In the genomic region with DNA sequence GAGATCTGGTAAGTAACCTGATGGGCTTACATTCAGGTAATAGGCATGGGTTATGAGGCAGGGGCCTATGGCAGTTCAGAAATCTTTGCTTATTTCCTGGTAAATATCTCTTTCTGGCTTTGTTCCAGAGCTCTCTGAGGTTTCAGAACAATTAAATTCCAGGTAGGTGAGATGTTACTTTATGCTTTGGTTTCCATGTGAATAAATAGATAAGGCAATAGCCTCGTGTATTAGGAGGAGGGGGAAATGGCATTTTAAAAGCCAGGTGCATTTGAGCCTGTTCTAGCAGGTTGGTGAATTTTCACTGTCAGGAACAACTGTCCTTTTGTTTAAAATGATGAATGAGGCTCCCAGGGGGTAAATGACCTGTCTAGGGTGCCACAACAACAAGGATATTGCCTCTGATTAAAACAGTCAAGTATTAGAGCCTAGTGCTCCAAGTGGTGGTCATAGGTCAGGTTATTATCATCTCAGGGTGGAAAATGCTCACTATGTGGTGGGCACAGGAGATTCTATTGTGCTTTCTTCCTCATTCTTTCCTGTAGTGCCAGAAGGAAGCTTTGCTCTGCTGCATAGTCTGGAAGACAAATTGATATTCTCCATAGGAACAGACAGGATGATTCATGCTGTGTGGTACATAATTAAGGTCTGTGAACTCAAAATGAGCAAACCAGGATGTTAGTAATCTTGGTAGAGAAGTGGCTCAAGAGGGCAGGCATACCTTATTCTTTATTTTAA, we compare ENCODE assay signal across 10 cellular contexts.
DNase-seq lines count a peak whose midpoint lies in the region; ATAC-seq, FAIRE-seq and TF ChIP-seq lines count a peak whose summit lies in the region.
"Had no signal": no experiment of that assay in that cellular context is flagged by ENCODE, and none has a peak within 500 bp of the region (broad histone marks: within the 10 kb centered on the region; RNA-seq: fewer than 3 reads in every experiment).

No MANE protein-coding gene starts in this region.

- FAIRE-seq in A549 (lab: Jason Lieb, UNC): no peak

- H3K4me3 ChIP-seq in A549 (no peak overlapping the region), fibroblast of pulmonary artery (replicated peaks; ENCODE audit: low read depth, low read length) (no peak overlapping the region), right atrium auricular region (no peak overlapping the region)
- H3K4me3 ChIP-seq: lung had no signal

- no peaks in the 10 kb centered on the region for H3K9me3 ChIP-seq in A549
- no peaks in the 10 kb centered on the region for H3K9me3 ChIP-seq in right atrium auricular region

- peak; percentile 13 to 85 for DNase-seq in A549 (ENCODE audit: low read depth in 1 of 2, low spot score in 1 of 2)
- peak; percentile 90 for DNase-seq in HFFc6
- DNase-seq in RPMI7951 (ENCODE audit: low read depth): peak; percentile 79
- DNase-seq in fibroblast of pulmonary artery (ENCODE audit: low read depth): peak; percentile 73
- DNase-seq in GF-D8 (lab: John Stamatoyannopoulos, UW): no peak
- no peak for DNase-seq in stimulated activated CD4-positive, alpha-beta T cell treated with anti-CD3 and anti-CD28 coated beads, Interleukin-4, amount 100 ng/mL, for 4 hours
- DNase-seq in T-helper 9 cell: no peak
- DNase-seq in right atrium auricular region (ENCODE audit: low spot score): no peak
- DNase-seq: DMS79 treated with DMSO at 0.1 percent for 48 hours had no signal

- H3K4me3 Mint-ChIP-seq in HFFc6: peak overlapping the region; percentile 28

- POLR2A ChIA-PET in A549 (lab: Yijun Ruan, JAX): no interaction called here

- TF ChIP-seq RAD21 in A549 (conservative IDR thresholded peaks at IDR 0.05 in 1 of 2, IDR thresholded peaks at IDR 0.05 in 1 of 2): 0 out of 5 replicates have a peak, but pooled peaks of 1 of the 2 experiments have one; percentile 33

- no peaks in the 10 kb centered on the region for H3K36me3 ChIP-seq in right atrium auricular region

- H3K27me3 ChIP-seq in right atrium auricular region: no peaks in the 10 kb centered on the region

- no peaks in the 10 kb centered on the region for H3K36me3 Mint-ChIP-seq in HFFc6 (ENCODE audit: low read depth)

- H3K4me1 Mint-ChIP-seq in HFFc6 (ENCODE audit: low read depth): peaks cover 56% of the 10 kb centered on the region

- peak overlapping the region; percentile 63 for H3K4me2 ChIP-seq in A549

- 5% methylated on average over 1 of the region's 1 CpG for WGBS in A549 (ENCODE audit: missing lambda C conversion rate)

- TF ChIP-seq CTCF in A549 (IDR thresholded peaks at IDR 0.05) (no peak; the same call in 2 of the 3 replicates), HFFc6 (IDR thresholded peaks at IDR 0.05) (no peak), fibroblast of pulmonary artery (IDR thresholded peaks at IDR 0.05; ENCODE audit: low read length, missing control alignments) (no peak), right atrium auricular region (IDR thresholded peaks at IDR 0.05) (no peak)

- no peaks in the 10 kb centered on the region for H3K27me3 Mint-ChIP-seq in HFFc6 (ENCODE audit: insufficient read depth)

- CTCF ChIA-PET in A549 (lab: Yijun Ruan, JAX): no interaction called here

- peak; percentile 33 to 59; a peak in 3 of 5 replicates for TF ChIP-seq EP300 in A549 (IDR thresholded peaks at IDR 0.05)

- peak overlapping the region; percentile 86 for H3K27ac ChIP-seq in A549
- no peak overlapping the region for H3K27ac ChIP-seq in right atrium auricular region

- peaks cover 39% of the 10 kb centered on the region for H3K4me1 ChIP-seq in A549
- no peaks in the 10 kb centered on the region for H3K4me1 ChIP-seq in right atrium auricular region

- TF ChIP-seq POLR2A in A549 (IDR thresholded peaks at IDR 0.05; ENCODE audit: low read length): no peak

- no peaks in the 10 kb centered on the region for H3K9me3 Mint-ChIP-seq in HFFc6

- ATAC-seq in A549: peak; percentile 93 to 97

- H3K27ac Mint-ChIP-seq in HFFc6: peak overlapping the region; percentile 84

TF ChIP-seq in A549, 52 proteins besides CTCF, POLR2A, EP300 and RAD21:
- TF ChIP-seq ESRRA (IDR thresholded peaks at IDR 0.05; ENCODE audit: borderline replicate concordance, low read length): no peak
- TF ChIP-seq RNF2 (IDR thresholded peaks at IDR 0.05; ENCODE audit: borderline replicate concordance, low read depth): no peak
- TF ChIP-seq SMC3 (IDR thresholded peaks at IDR 0.05): peak; percentile 13; the same call in 2 of the 3 replicates
- no peak for TF ChIP-seq TP53 (CRISPR knock-in tag; IDR thresholded peaks at IDR 0.05)
- no peak for TF ChIP-seq CBX8 (IDR thresholded peaks at IDR 0.05)
- TF ChIP-seq, protein P1, sequence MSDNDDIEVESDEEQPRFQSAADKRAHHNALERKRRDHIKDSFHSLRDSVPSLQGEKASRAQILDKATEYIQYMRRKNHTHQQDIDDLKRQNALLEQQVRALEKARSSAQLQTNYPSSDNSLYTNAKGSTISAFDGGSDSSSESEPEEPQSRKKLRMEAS (IDR thresholded peaks at IDR 0.05): no peak; the same call in 1 of the 2 replicates
- TF ChIP-seq JUNB (IDR thresholded peaks at IDR 0.05): peak; percentile 75
- peak; percentile 67 for TF ChIP-seq GATA3 (IDR thresholded peaks at IDR 0.05; ENCODE audit: borderline replicate concordance)
- TF ChIP-seq ZNF302 (CRISPR knock-in tag; IDR thresholded peaks at IDR 0.05): no peak
- TF ChIP-seq, protein P2, sequence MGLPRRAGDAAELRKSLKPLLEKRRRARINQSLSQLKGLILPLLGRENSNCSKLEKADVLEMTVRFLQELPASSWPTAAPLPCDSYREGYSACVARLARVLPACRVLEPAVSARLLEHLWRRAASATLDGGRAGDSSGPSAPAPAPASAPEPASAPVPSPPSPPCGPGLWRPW (IDR thresholded peaks at IDR 0.05): no peak
- TF ChIP-seq FOXS1 (CRISPR knock-in tag; IDR thresholded peaks at IDR 0.05): no peak
- no peak for TF ChIP-seq FOSL2 (IDR thresholded peaks at IDR 0.05)
- peak; percentile 56; the same call in 1 of the 2 replicates for TF ChIP-seq FOSL2 (CRISPR knock-in tag; IDR thresholded peaks at IDR 0.05)
- 0 out of 5 replicates have a peak, but pooled peaks of 1 of the 2 experiments have one; percentile 29 for TF ChIP-seq JUN (IDR thresholded peaks at IDR 0.05)
- TF ChIP-seq, protein P3, sequence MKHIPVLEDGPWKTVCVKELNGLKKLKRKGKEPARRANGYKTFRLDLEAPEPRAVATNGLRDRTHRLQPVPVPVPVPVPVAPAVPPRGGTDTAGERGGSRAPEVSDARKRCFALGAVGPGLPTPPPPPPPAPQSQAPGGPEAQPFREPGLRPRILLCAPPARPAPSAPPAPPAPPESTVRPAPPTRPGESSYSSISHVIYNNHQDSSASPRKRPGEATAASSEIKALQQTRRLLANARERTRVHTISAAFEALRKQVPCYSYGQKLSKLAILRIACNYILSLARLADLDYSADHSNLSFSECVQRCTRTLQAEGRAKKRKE (CRISPR knock-in tag; IDR thresholded peaks at IDR 0.05; ENCODE audit: low read depth): no peak
- no peak for TF ChIP-seq NR3C1 (IDR thresholded peaks at IDR 0.05)

Comparison
In these comparisons a context has a peak if more than half of its experiments do, and no peak if none do; other contexts are left out.
1. DNase-seq: peak in A549 (2 of 2), HFFc6 (single experiment), RPMI7951 (single experiment) and fibroblast of pulmonary artery (single experiment); none in GF-D8 (single experiment), stimulated activated CD4-positive, alpha-beta T cell treated with anti-CD3 and anti-CD28 coated beads, Interleukin-4, amount 100 ng/mL, for 4 hours (0 of 2), T-helper 9 cell (single experiment) and right atrium auricular region (single experiment).
2. H3K27ac ChIP-seq: peak in A549 (2 of 2); none in right atrium auricular region (0 of 2).